In genomic region chr1:40153073-40153770, GRCh38 we compare ENCODE assay signal across 8 cellular contexts. TPM values are rescaled to one million over a fixed set of nuclear protein-coding genes. Genes with fewer than 3 reads are reported as not detected.
DNase-seq lines count a peak whose midpoint lies in the region; ATAC-seq, FAIRE-seq and TF ChIP-seq lines count a peak whose summit lies in the region.

No MANE protein-coding gene starts in this region.

- in situ Hi-C loops in GM12878 (cut with MboI): loop anchor here (5.0 kb wide), 2 partner anchors 184 to 249 kb away; no protein-coding TSS in a partner anchor

- H3K27me3 ChIP-seq in BJ (ENCODE audit: control insufficient read depth, insufficient read depth, low read length) (peaks cover 6% of the 10 kb centered on the region; the same call in 1 of the 2 replicates), NT2/D1 (ENCODE audit: insufficient read depth, insufficient read length) (no peaks in the 10 kb centered on the region), GM12878 (replicated peaks in 1 of 2; ENCODE audit: control insufficient read depth in 2 of 2, insufficient read depth in 2 of 2, low read length in 1 of 2) (no peaks in the 10 kb centered on the region), stomach (peaks cover 0 to 4% (median 0%) of the 10 kb centered on the region in 3 donors)

- ATAC-seq in HG03565 (IDR thresholded peaks at IDR 0.05; ENCODE audit: unreplicated experiment): peak; percentile 55
- ATAC-seq in GM12878: peak; percentile 85

- CTCF ChIA-PET in BJ (lab: Yijun Ruan, JAX): interaction anchor here (0.8 to 8.8 kb wide), 42 partner anchors 7 to 294 kb away, joined by 3 to 207 read pairs (median 5); partner anchors contain the start of gene COL9A2
- CTCF ChIA-PET in GM12878 (lab: Yijun Ruan, JAX): interaction anchor here (0.7 to 11.3 kb wide), 78 partner anchors 9 to 538 kb away, joined by 3 to 332 read pairs (median 5); partner anchors contain the start of genes COL9A2, NFYC, RLF and SMAP2

- SMC1A ChIA-PET in GM12878 (lab: Charles Lee; ENCODE audit: uncharacterized antibody, unreplicated experiment): interaction anchor here (0.5 to 10.9 kb wide), 64 partner anchors 9 to 389 kb away, joined by 3 to 182 read pairs (median 5); partner anchors contain the start of genes COL9A2, RLF, SMAP2 and ZFP69B

- POLR2A ChIA-PET in BJ (lab: Charles Lee): no interaction called here
- POLR2A ChIA-PET in GM12878 (lab: Charles Lee): interaction anchor here (0.6 to 2.7 kb wide), 19 partner anchors 9 to 378 kb away, joined by 3 to 20 read pairs (median 5); partner anchors contain the start of genes COL9A2, ZMPSTE24 and ZNF684

- no peaks in the 10 kb centered on the region for H3K79me2 ChIP-seq in GM12878 (ENCODE audit: control insufficient read depth, insufficient read depth, low read length)

- H3K4me3 ChIP-seq in BJ (ENCODE audit: low read depth, low read length) (no peak overlapping the region), GM12875 (ENCODE audit: low read depth, low read length) (peak overlapping the region; percentile 16), NT2/D1 (ENCODE audit: insufficient read length, low read depth) (no peak overlapping the region), GM12878 (peak overlapping the region; percentile 56; the same call in 1 of the 2 replicates), kidney (ENCODE audit: low read length in 2 of 2) (peak overlapping the region in 1 of 2 donors; percentile 17), stomach (no peak overlapping the region)

- no peak for TF ChIP-seq POLR2A in GM12878 (IDR thresholded peaks at IDR 0.05; ENCODE audit: low read depth, low read length)
- no peak for TF ChIP-seq POLR2A in stomach (IDR thresholded peaks at IDR 0.05)

- H3K9me3 ChIP-seq in NT2/D1 (ENCODE audit: insufficient read depth, low read length) (no peaks in the 10 kb centered on the region), GM12878 (replicated peaks; ENCODE audit: control insufficient read depth, insufficient read depth, low read length) (no peaks in the 10 kb centered on the region), kidney (ENCODE audit: control insufficient read depth in 1 of 2, low read length in 2 of 2) (no peaks in the 10 kb centered on the region), stomach (no peaks in the 10 kb centered on the region)

- TF ChIP-seq EP300 in GM12878 (IDR thresholded peaks at IDR 0.05; ENCODE audit: borderline replicate concordance in 1 of 2, control insufficient read depth in 1 of 2, low read depth in 2 of 2, low read length in 2 of 2) (no peak), stomach (IDR thresholded peaks at IDR 0.05) (no peak)

- DNase-seq in BJ (ENCODE audit: low read depth) (no peak), NT2/D1 (ENCODE audit: low read depth, low spot score) (peak; percentile 44), GM12878 (ENCODE audit: low read depth, low spot score) (peak; percentile 59), kidney (no peak), stomach (no peak), NCI-H524 treated with DMSO at 0.1 percent for 48 hours (lab: John Stamatoyannopoulos, UW) (no peak)

- H3K9ac ChIP-seq in NT2/D1 (ENCODE audit: insufficient read length, low read depth): no peak overlapping the region
- H3K9ac ChIP-seq in GM12878 (ENCODE audit: control insufficient read depth, insufficient read depth, low read length): no peak overlapping the region; the same call in 1 of the 2 replicates
- H3K9ac ChIP-seq in kidney (ENCODE audit: low read length in 2 of 2): no peak overlapping the region

- H3K4me1 ChIP-seq in NT2/D1 (ENCODE audit: insufficient read depth, insufficient read length) (no peaks in the 10 kb centered on the region), GM12878 (ENCODE audit: control insufficient read depth, insufficient read depth, low read length) (peaks cover 13% of the 10 kb centered on the region), kidney (ENCODE audit: control insufficient read depth in 1 of 2, insufficient read depth in 1 of 2, low read depth in 1 of 2, low read length in 2 of 2) (no peaks in the 10 kb centered on the region), stomach (peaks cover 0 to 5% (median 0%) of the 10 kb centered on the region in 4 donors)

- H2AFZ ChIP-seq in GM12878 (ENCODE audit: control insufficient read depth, low read depth, low read length): peak overlapping the region; percentile 80

- H3K36me3 ChIP-seq in BJ (ENCODE audit: control insufficient read depth, insufficient read depth, low read length): no peaks in the 10 kb centered on the region
- H3K36me3 ChIP-seq in NT2/D1 (ENCODE audit: insufficient read depth, insufficient read length, low read length): no peaks in the 10 kb centered on the region
- H3K36me3 ChIP-seq in GM12878 (ENCODE audit: control insufficient read depth in 2 of 2, insufficient read depth in 2 of 2, low read length in 1 of 2): no peaks in the 10 kb centered on the region
- H3K36me3 ChIP-seq in kidney (ENCODE audit: control insufficient read depth in 1 of 2, insufficient read depth in 2 of 2, low read length in 2 of 2): no peaks in the 10 kb centered on the region
- no peaks in the 10 kb centered on the region for H3K36me3 ChIP-seq in stomach

- FAIRE-seq in GM12878 (lab: Jason Lieb, UNC): peak; percentile 88
- FAIRE-seq in kidney (lab: Jason Lieb, UNC): peak; percentile 88

- TF ChIP-seq RAD21 in GM12878 (IDR thresholded peaks at IDR 0.05; ENCODE audit: insufficient read depth, low read depth, low read length): peak; percentile 81

- H3K27ac ChIP-seq in GM12878 (ENCODE audit: control insufficient read depth, insufficient read depth) (peak overlapping the region; percentile 80), kidney (ENCODE audit: low read depth in 2 of 2, low read length in 2 of 2) (no peak overlapping the region), stomach (no peak overlapping the region)

- 7% methylated on average over 2 of the region's 2 CpGs for WGBS in GM12878 (ENCODE audit: insufficient coverage, insufficient replicate concordance, low lambda C conversion rate, missing lambda C conversion rate)
- WGBS in stomach, 5 donors: 0 to 3% (median 0%) methylated on average over 2 of the region's 2 CpGs

- H4K20me1 ChIP-seq in GM12878 (ENCODE audit: control insufficient read depth, insufficient read depth): no peaks in the 10 kb centered on the region

- TF ChIP-seq CTCF in BJ (IDR thresholded peaks at IDR 0.05; ENCODE audit: insufficient read depth, low read depth, low read length): peak; percentile 75
- TF ChIP-seq CTCF in GM12875 (IDR thresholded peaks at IDR 0.05; ENCODE audit: borderline replicate concordance, insufficient read depth, low read depth, low read length): peak; percentile 57
- TF ChIP-seq CTCF in GM12878 (IDR thresholded peaks at IDR 0.05 in 2 of 3, conservative IDR thresholded peaks at IDR 0.05 in 1 of 3; ENCODE audit: control insufficient read depth in 2 of 3, extremely low read depth in 1 of 3, insufficient read depth in 1 of 3, low read depth in 3 of 3, low read length in 3 of 3): peak; percentile 53 to 76 (median 71); a peak in 5 of 6 replicates
- TF ChIP-seq CTCF in kidney (IDR thresholded peaks at IDR 0.05; ENCODE audit: borderline replicate concordance, extremely low read depth, insufficient read depth): peak; percentile 71
- peak in 5 of 7 experiments; percentile 30 to 67 (median 56) for TF ChIP-seq CTCF in stomach (IDR thresholded peaks at IDR 0.05)

- BruUV-seq in GM12878 (replicated peaks; lab: Mats Ljungman, UMichigan): no TSS peak

- H3K4me2 ChIP-seq in GM12878 (ENCODE audit: control insufficient read depth, insufficient read depth): peak overlapping the region; percentile 80

- RAD21 ChIA-PET in GM12878 (lab: Charles Lee; ENCODE audit: unreplicated experiment): interaction anchor here (0.6 to 7.0 kb wide), 41 partner anchors 9 to 830 kb away, joined by 3 to 146 read pairs (median 5); partner anchors contain the start of genes COL9A2, RLF, SMAP2 and ZMPSTE24

- intact Hi-C loops in GM12878 (cut with micrococcal nuclease; ENCODE audit: unreplicated experiment): loop anchor here (1.0 to 2.0 kb wide), 3 partner anchors 162 to 251 kb away; no protein-coding TSS in a partner anchor
- intact Hi-C loops in kidney (cut with DNase I): no loop called here
- intact Hi-C loops in stomach (cut with DNase I; ENCODE audit: low total_unique reads): no loop called here

RNA-seq across cellular contexts. Expression of gene RLF, which starts 8.0 kb away (rescaled TPM):
- polyA plus RNA-seq in BJ (2011; rRNA removed) (4.1 and 6.8 TPM in 2 replicates), GM12878 (2011; rRNA removed) (19.8 and 30.8 TPM in 2 replicates), GM12878 (2014; fragmentation: Illumina TruSeq; extraction: Trizol) (11.2 and 14.6 TPM in 2 replicates), GM12878 (2014; fragmentation: Nextera tagmentation; extraction: Ambion mirVana) (1 to 10 TPM; 2.0 to 3.6 TPM), GM12878 (2014; rRNA removed) (5.6 and 7.0 TPM in 2 replicates), GM12878 (2016; fragmentation: Nextera tagmentation; extraction: Ambion mirVana) (1 to 10 TPM; 6.7 to 7.0 TPM), kidney (ENCODE audit: insufficient read depth, low read depth, low replicate concordance) (3.5 TPM), stomach (1 to 10 TPM; 3.1 to 4.1 (median 3.8) TPM)
- 5.8 and 7.6 TPM in 2 replicates for polyA minus RNA-seq in BJ (2011; rRNA and poly(A)+ RNA removed)
- total RNA-seq in GM12878 (2013; cell fraction: nucleolus; rRNA removed): 99.1 and 105 TPM in 2 replicates
- total RNA-seq in GM12878 (2014; rRNA removed) (10.3 and 12.1 TPM in 2 replicates), GM12878 (2014; rRNA removed; fragmentation: Illumina TruSeq; extraction: Trizol) (18.2 and 18.7 TPM in 2 replicates), GM12878 (2021) (12.0 and 12.5 TPM in 2 replicates), kidney (15.8 TPM), stomach (10 to 100 TPM; 12.3 to 38.7 (median 20.1) TPM)
- 3.8 TPM for polyA plus RNA-seq in GM12878 (2011; ENCODE audit: low read depth)
- polyA plus RNA-seq in GM12878 (2011; cell fraction: cytosol; rRNA removed): 6.8 and 9.0 TPM in 2 replicates
- polyA plus RNA-seq in GM12878 (2011; cell fraction: nucleus; rRNA removed): 15.6 and 21.8 TPM in 2 replicates
- 5.4 and 15.6 TPM in 2 replicates for polyA plus RNA-seq in GM12878 (2012)
- polyA minus RNA-seq in GM12878 (2011; rRNA and poly(A)+ RNA removed): 24.3 and 39.9 TPM in 2 replicates
- 13.6 and 14.0 TPM in 2 replicates for polyA minus RNA-seq in GM12878 (2011; cell fraction: cytosol; rRNA and poly(A)+ RNA removed)
- 15.7 and 16.9 TPM in 2 replicates for polyA minus RNA-seq in GM12878 (2011; cell fraction: nucleus; rRNA and poly(A)+ RNA removed)

RNA-seq across cellular contexts. Expression of gene PPT1, which starts 56.2 kb away (rescaled TPM):
- polyA plus RNA-seq in BJ (2011; rRNA removed) (46.6 and 48.7 TPM in 2 replicates), GM12878 (2011; rRNA removed) (50.4 and 55.0 TPM in 2 replicates), GM12878 (2014; fragmentation: Illumina TruSeq; extraction: Trizol) (142 and 175 TPM in 2 replicates), GM12878 (2014; fragmentation: Nextera tagmentation; extraction: Ambion mirVana) (100 to 1,000 TPM; 111 to 147 TPM), GM12878 (2014; rRNA removed) (58.1 and 68.0 TPM in 2 replicates), GM12878 (2016; fragmentation: Nextera tagmentation; extraction: Ambion mirVana) (100 to 1,000 TPM; 133 to 138 TPM), kidney (ENCODE audit: insufficient read depth, low read depth, low replicate concordance) (110 TPM), stomach (10 to 100 TPM; 19.7 to 34.6 (median 32.1) TPM)
- polyA minus RNA-seq in BJ (2011; rRNA and poly(A)+ RNA removed): 17.8 and 20.6 TPM in 2 replicates
- total RNA-seq in GM12878 (2013; cell fraction: nucleolus; rRNA removed): 42.3 and 51.6 TPM in 2 replicates
- total RNA-seq in GM12878 (2014; rRNA removed) (67.6 and 70.2 TPM in 2 replicates), GM12878 (2014; rRNA removed; fragmentation: Illumina TruSeq; extraction: Trizol) (92.1 and 95.8 TPM in 2 replicates), GM12878 (2021) (70.7 and 72.8 TPM in 2 replicates), kidney (95.5 TPM), stomach (10 to 100 TPM in 4 of 5 donors, 1 to 10 TPM in 1; 3.5 to 79.9 (median 39.6) TPM)
- 38.5 TPM for polyA plus RNA-seq in GM12878 (2011; ENCODE audit: low read depth)
- polyA plus RNA-seq in GM12878 (2011; cell fraction: cytosol; rRNA removed): 39.0 and 41.3 TPM in 2 replicates
- 13.9 and 18.3 TPM in 2 replicates for polyA plus RNA-seq in GM12878 (2011; cell fraction: nucleus; rRNA removed)
- polyA plus RNA-seq in GM12878 (2012): 44.2 and 48.5 TPM in 2 replicates
- polyA minus RNA-seq in GM12878 (2011; rRNA and poly(A)+ RNA removed): 39.4 and 40.4 TPM in 2 replicates
- 16.8 and 18.8 TPM in 2 replicates for polyA minus RNA-seq in GM12878 (2011; cell fraction: cytosol; rRNA and poly(A)+ RNA removed)
- 3.7 and 5.9 TPM in 2 replicates for polyA minus RNA-seq in GM12878 (2011; cell fraction: nucleus; rRNA and poly(A)+ RNA removed)

Comparison
In these comparisons a context has a peak if more than half of its experiments do, and no peak if none do; other contexts are left out.
1. DNase-seq: peak in NT2/D1 (single experiment) and GM12878 (single experiment); none in BJ (single experiment), kidney (single experiment), stomach (single experiment) and NCI-H524 treated with DMSO at 0.1 percent for 48 hours (single experiment).
2. H3K4me3 ChIP-seq: peak in GM12875 (single experiment) and GM12878 (single experiment); none in BJ (single experiment), NT2/D1 (single experiment) and stomach (0 of 4).
3. Peak in every context shown above with its lines, with median percentiles within 50 percentile points of each other: CTCF ChIP-seq.